ENCODE assay signal across 24 cellular contexts in the genomic region with DNA sequence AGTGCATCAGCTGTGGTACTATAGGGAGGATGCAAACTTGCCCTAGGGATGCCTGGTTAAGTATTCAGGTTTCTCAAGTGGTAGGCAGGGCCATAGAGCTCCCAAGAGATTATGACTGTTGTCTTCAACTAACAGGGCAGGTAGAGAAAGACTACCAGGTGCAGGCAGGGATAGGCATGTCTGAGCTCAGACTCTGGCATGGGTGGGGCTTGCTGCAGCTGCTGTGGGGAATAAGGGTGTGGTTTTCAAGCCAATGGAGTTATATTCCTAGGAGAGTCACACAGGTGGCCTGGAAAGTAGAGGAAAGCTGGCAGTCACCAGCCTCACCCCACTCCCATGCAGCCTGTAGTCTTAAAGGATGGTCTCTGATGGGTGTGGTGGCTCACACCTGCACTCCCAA.
"Had no signal": no experiment of that assay in that cellular context is flagged by ENCODE, and none has a peak within 500 bp of the region (broad histone marks: within the 10 kb centered on the region; RNA-seq: fewer than 3 reads in every experiment).

No MANE protein-coding gene starts in this region.

- ATAC-seq: activated CD8-positive, alpha-beta T cell treated with anti-CD3 and anti-CD28 coated beads, Interleukin-2, amount 10 ng/mL, durations not matched to agents 7 days and 5 days; activated naive CD8-positive, alpha-beta T cell treated with anti-CD3 and anti-CD28 coated beads, Interleukin-2, amount 50 U/mL, for 24 hours; left lung; naive thymus-derived CD8-positive, alpha-beta T cell; sciatic nerve; stimulated activated effector memory CD8-positive, alpha-beta T cell treated with anti-CD3 and anti-CD28 coated beads, Interleukin-12 subunit alpha, Interleukin-12 subunit beta, amount 100 ng/mL, for 72 hours had no signal

- H3K4me1 ChIP-seq: left lung, neural progenitor cell, stomach, suprapubic skin, tibial nerve had no signal

- H3K27ac Mint-ChIP-seq: activated CD4-positive, alpha-beta T cell treated with anti-CD3 and anti-CD28 coated beads, Interleukin-2, amount 10 ng/mL, durations not matched to agents 7 days and 5 days; activated CD8-positive, alpha-beta T cell treated with anti-CD3 and anti-CD28 coated beads, Interleukin-2, amount 10 ng/mL, durations not matched to agents 7 days and 5 days; activated naive CD8-positive, alpha-beta T cell treated with anti-CD3 and anti-CD28 coated beads, Interleukin-2, amount 50 U/mL, for 24 hours; activated T-helper 1 cell treated with anti-CD3 and anti-CD28 coated beads, Interleukin-12 subunit alpha, Interleukin-12 subunit beta, Interleukin-2, Interleukin-4 antibody, amounts not matched to agents 30 ng/mL and 10 ng/mL and 1 ng/mL, durations not matched to agents 14 hours and 24 hours and 36 hours; dendritic cell treated with granulocyte-macrophage colony-stimulating factor and Interleukin-4, amounts not matched to agents 40 ng/mL and 50 ng/mL, for 4 days; naive thymus-derived CD8-positive, alpha-beta T cell; neural progenitor cell; stimulated activated effector memory CD8-positive, alpha-beta T cell treated with anti-CD3 and anti-CD28 coated beads, Interleukin-12 subunit alpha, Interleukin-12 subunit beta, amount 100 ng/mL, for 72 hours had no signal

- H2AFZ ChIP-seq: neural progenitor cell had no signal

- H3K36me3 Mint-ChIP-seq: naive thymus-derived CD8-positive, alpha-beta T cell; neural progenitor cell; stimulated activated effector memory CD8-positive, alpha-beta T cell treated with anti-CD3 and anti-CD28 coated beads, Interleukin-12 subunit alpha, Interleukin-12 subunit beta, amount 100 ng/mL, for 72 hours had no signal

- H3K4me3 ChIP-seq: left lung, lung, neural progenitor cell, stomach, suprapubic skin, tibial nerve had no signal

- H3K4me3 Mint-ChIP-seq: activated CD4-positive, alpha-beta T cell treated with anti-CD3 and anti-CD28 coated beads, Interleukin-2, amount 10 ng/mL, durations not matched to agents 7 days and 5 days; activated CD8-positive, alpha-beta T cell treated with anti-CD3 and anti-CD28 coated beads, Interleukin-2, amount 10 ng/mL, durations not matched to agents 7 days and 5 days; activated naive CD8-positive, alpha-beta T cell treated with anti-CD3 and anti-CD28 coated beads, Interleukin-2, amount 50 U/mL, for 24 hours; activated T-helper 1 cell treated with anti-CD3 and anti-CD28 coated beads, Interleukin-12 subunit alpha, Interleukin-12 subunit beta, Interleukin-2, Interleukin-4 antibody, amounts not matched to agents 30 ng/mL and 10 ng/mL and 1 ng/mL, durations not matched to agents 14 hours and 24 hours and 36 hours; dendritic cell treated with granulocyte-macrophage colony-stimulating factor and Interleukin-4, amounts not matched to agents 40 ng/mL and 50 ng/mL, for 4 days; naive thymus-derived CD8-positive, alpha-beta T cell; neural progenitor cell; stimulated activated effector memory CD8-positive, alpha-beta T cell treated with anti-CD3 and anti-CD28 coated beads, Interleukin-12 subunit alpha, Interleukin-12 subunit beta, amount 100 ng/mL, for 72 hours had no signal

- FAIRE-seq: small intestine, TTC549, urothelium cell line had no signal

- DNase-seq: activated CD4-positive, alpha-beta T cell treated with anti-CD3 and anti-CD28 coated beads, Interleukin-2, amount 10 ng/mL, durations not matched to agents 7 days and 5 days; activated CD4-positive, CD25-positive, alpha-beta regulatory T cell treated with anti-CD3 and anti-CD28 coated beads, Interleukin-2, amount 50 U/mL, for 72 hours; activated CD8-positive, alpha-beta T cell treated with anti-CD3 and anti-CD28 coated beads, Interleukin-2, amount 10 ng/mL, durations not matched to agents 7 days and 5 days; activated gamma-delta T cell; activated naive CD4-positive, alpha-beta T cell treated with anti-CD3 and anti-CD28 coated beads, Interleukin-2, amount 50 U/mL, for 16 hours; activated naive CD8-positive, alpha-beta T cell treated with anti-CD3 and anti-CD28 coated beads, Interleukin-2, amount 50 U/mL, for 24 hours; effector CD8-positive, alpha-beta T cell; foreskin melanocyte; left lung; naive thymus-derived CD8-positive, alpha-beta T cell; small intestine; stimulated activated CD4-positive, alpha-beta T cell treated with anti-CD3 and anti-CD28 coated beads, Interleukin-2, amount 100 ng/mL, for 24 hours; stomach; WERI-Rb-1 had no signal

- H3K9ac ChIP-seq: neural progenitor cell had no signal

- H3K9me3 ChIP-seq: suprapubic skin had no signal

- H3K27me3 Mint-ChIP-seq: activated CD4-positive, alpha-beta T cell treated with anti-CD3 and anti-CD28 coated beads, Interleukin-2, amount 10 ng/mL, durations not matched to agents 7 days and 5 days; activated naive CD8-positive, alpha-beta T cell treated with anti-CD3 and anti-CD28 coated beads, Interleukin-2, amount 50 U/mL, for 24 hours; dendritic cell treated with granulocyte-macrophage colony-stimulating factor and Interleukin-4, amounts not matched to agents 40 ng/mL and 50 ng/mL, for 4 days; naive thymus-derived CD8-positive, alpha-beta T cell had no signal

- H3K27ac ChIP-seq: left lung, neural progenitor cell, stomach, suprapubic skin, tibial nerve, WERI-Rb-1 had no signal

- H3K36me3 ChIP-seq: left lung, neural progenitor cell, stomach, suprapubic skin, tibial nerve, WERI-Rb-1 had no signal

- H3K4me2 ChIP-seq: neural progenitor cell had no signal

- H3K27me3 ChIP-seq: left lung, neural progenitor cell, stomach, suprapubic skin, tibial nerve had no signal

- H3K4me1 Mint-ChIP-seq: activated CD4-positive, alpha-beta T cell treated with anti-CD3 and anti-CD28 coated beads, Interleukin-2, amount 10 ng/mL, durations not matched to agents 7 days and 5 days; activated naive CD8-positive, alpha-beta T cell treated with anti-CD3 and anti-CD28 coated beads, Interleukin-2, amount 50 U/mL, for 24 hours; naive thymus-derived CD8-positive, alpha-beta T cell; neural progenitor cell; stimulated activated effector memory CD8-positive, alpha-beta T cell treated with anti-CD3 and anti-CD28 coated beads, Interleukin-12 subunit alpha, Interleukin-12 subunit beta, amount 100 ng/mL, for 72 hours had no signal
